Comparison of ENCODE assay signal across 24 cellular contexts in the genomic region with DNA sequence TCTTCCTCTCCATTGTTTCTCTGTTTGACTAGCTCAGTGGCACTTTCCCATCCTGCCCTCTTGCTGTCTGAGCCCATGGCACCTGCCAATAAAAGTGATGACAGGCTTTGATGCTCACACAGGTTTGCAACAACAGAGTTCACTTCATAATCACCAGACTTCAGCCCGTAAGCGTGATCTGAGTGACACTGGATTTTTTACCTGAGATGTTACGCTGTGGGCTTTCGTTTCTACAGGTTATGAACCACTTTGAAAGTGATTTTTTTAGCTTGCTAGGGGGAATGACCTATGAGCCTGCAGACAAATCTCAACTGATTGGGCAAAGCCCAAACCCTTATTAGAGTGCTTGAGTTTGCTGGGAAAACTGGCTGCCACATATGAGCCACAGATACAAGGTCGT.
A peak's percentile ranks its signal among the peaks of the same experiment; 100 is the strongest.
DNase-seq lines count a peak whose midpoint lies in the region; ATAC-seq and TF ChIP-seq lines count a peak whose summit lies in the region.
"Had no signal": no experiment of that assay in that cellular context is flagged by ENCODE, and none has a peak within 500 bp of the region (broad histone marks: within the 10 kb centered on the region; RNA-seq: fewer than 3 reads in every experiment).

No MANE protein-coding gene starts in this region.

- no peak overlapping the region for H3K4me3 ChIP-seq in testis
- H3K4me3 ChIP-seq: adrenal gland, esophagus squamous epithelium, hepatocyte, neural progenitor cell, transverse colon had no signal

- H3K9me3 ChIP-seq in T-helper 17 cell (ENCODE audit: control insufficient read depth, low read length, poor library complexity, severe bottlenecking) (no peaks in the 10 kb centered on the region), testis (no peaks in the 10 kb centered on the region)
- H3K9me3 ChIP-seq: adrenal gland, esophagus squamous epithelium, SK-N-SH, transverse colon had no signal

- WGBS in testis, 2 donors, result 91 to 97% methylated on average over 5 of the region's 5 CpGs

- no peaks in the 10 kb centered on the region for H3K27me3 ChIP-seq in testis
- H3K27me3 ChIP-seq: adrenal gland, esophagus squamous epithelium, hepatocyte, neural progenitor cell, transverse colon had no signal

- TF ChIP-seq CTCF in testis (IDR thresholded peaks at IDR 0.05), result no peak

- ATAC-seq in T-helper 17 cell (no peak), GM18909 (IDR thresholded peaks at IDR 0.05; ENCODE audit: poor library complexity, unreplicated experiment) (no peak)
- no peak for ATAC-seq in stimulated activated memory B cell treated with anti-CD40 and anti-IgM and Interleukin-4, amounts not matched to agents 10 μg/mL and 1 μg/mL and 100 μg/mL, for 72 hours
- ATAC-seq: left colon, right cardiac atrium had no signal

- no peaks in the 10 kb centered on the region for H3K27me3 Mint-ChIP-seq in T-helper 17 cell
- H3K27me3 Mint-ChIP-seq in stimulated activated memory B cell treated with anti-CD40 and anti-IgM and Interleukin-4, amounts not matched to agents 10 μg/mL and 1 μg/mL and 100 μg/mL, for 72 hours, result peaks cover 10% of the 10 kb centered on the region

- no peak overlapping the region for H3K27ac ChIP-seq in testis
- H3K27ac ChIP-seq: esophagus squamous epithelium, hepatocyte, neural progenitor cell, transverse colon had no signal

- peak overlapping the region; percentile 94 for H3K27ac Mint-ChIP-seq in T-helper 17 cell
- H3K27ac Mint-ChIP-seq in stimulated activated memory B cell treated with anti-CD40 and anti-IgM and Interleukin-4, amounts not matched to agents 10 μg/mL and 1 μg/mL and 100 μg/mL, for 72 hours, result no peak overlapping the region
- H3K27ac Mint-ChIP-seq: activated naive CD4-positive, alpha-beta T cell treated with anti-CD3 and anti-CD28 coated beads for 36 hours; neural progenitor cell had no signal

- H3K36me3 ChIP-seq in testis (ENCODE audit: low read depth, missing control alignments), result no peaks in the 10 kb centered on the region
- H3K36me3 ChIP-seq: adrenal gland, esophagus squamous epithelium, neural progenitor cell, transverse colon had no signal

- H3K36me3 Mint-ChIP-seq in T-helper 17 cell (ENCODE audit: low read depth), result no peaks in the 10 kb centered on the region
- no peaks in the 10 kb centered on the region for H3K36me3 Mint-ChIP-seq in stimulated activated memory B cell treated with anti-CD40 and anti-IgM and Interleukin-4, amounts not matched to agents 10 μg/mL and 1 μg/mL and 100 μg/mL, for 72 hours
- H3K36me3 Mint-ChIP-seq: brain, neural progenitor cell had no signal

- DNase-seq in NCI-H748 (lab: John Stamatoyannopoulos, UW; ENCODE audit: unreplicated experiment) (peak; percentile 36), NCI-H748 treated with DMSO at 0.1 percent for 48 hours (lab: John Stamatoyannopoulos, UW) (no peak), NCI-H146 treated with DMSO at 0.1 percent for 48 hours (lab: John Stamatoyannopoulos, UW; ENCODE audit: unreplicated experiment) (peak; percentile 15), T-helper 17 cell (no peak), testis (no peak), EL (no peak)
- DNase-seq: activated CD4-positive, alpha-beta T cell treated with anti-CD3 and anti-CD28 coated beads for 4 hours; activated CD8-positive, alpha-beta memory T cell treated with anti-CD3 and anti-CD28 coated beads for 24 hours; activated naive CD4-positive, alpha-beta T cell treated with anti-CD3 and anti-CD28 coated beads for 36 hours; adrenal gland; cerebellar nuclear complex; esophagus squamous epithelium; H7; left colon; mammary epithelial cell; NCI-H2029; right cardiac atrium; SK-N-SH; transverse colon had no signal

- peak overlapping the region; percentile 52 for H3K4me3 Mint-ChIP-seq in T-helper 17 cell
- peak overlapping the region; percentile 38 for H3K4me3 Mint-ChIP-seq in stimulated activated memory B cell treated with anti-CD40 and anti-IgM and Interleukin-4, amounts not matched to agents 10 μg/mL and 1 μg/mL and 100 μg/mL, for 72 hours
- H3K4me3 Mint-ChIP-seq: activated naive CD4-positive, alpha-beta T cell treated with anti-CD3 and anti-CD28 coated beads for 36 hours; brain; neural progenitor cell had no signal

- no peaks in the 10 kb centered on the region for H3K9me3 Mint-ChIP-seq in stimulated activated memory B cell treated with anti-CD40 and anti-IgM and Interleukin-4, amounts not matched to agents 10 μg/mL and 1 μg/mL and 100 μg/mL, for 72 hours
- H3K9me3 Mint-ChIP-seq: activated naive CD4-positive, alpha-beta T cell treated with anti-CD3 and anti-CD28 coated beads for 36 hours; brain; neural progenitor cell had no signal

- intact Hi-C loops in testis (cut with DNase I; ENCODE audit: low total_unique reads), result no loop called here

- peaks cover 5% of the 10 kb centered on the region for H3K4me1 ChIP-seq in testis

- peaks cover 50% of the 10 kb centered on the region for H3K4me1 Mint-ChIP-seq in T-helper 17 cell
- peaks cover 23% of the 10 kb centered on the region for H3K4me1 Mint-ChIP-seq in stimulated activated memory B cell treated with anti-CD40 and anti-IgM and Interleukin-4, amounts not matched to agents 10 μg/mL and 1 μg/mL and 100 μg/mL, for 72 hours

- TF ChIP-seq POLR2A in testis (IDR thresholded peaks at IDR 0.05), result no peak

Comparison
In these comparisons a context has a peak if more than half of its experiments do, and no peak if none do; other contexts are left out.
1. DNase-seq: peak in NCI-H748 (single experiment) and NCI-H146 treated with DMSO at 0.1 percent for 48 hours (single experiment); none in NCI-H748 treated with DMSO at 0.1 percent for 48 hours (single experiment), T-helper 17 cell (0 of 3), testis (single experiment) and EL (single experiment).